Comparison of ENCODE assay signal across 22 cellular contexts in the genomic region with DNA sequence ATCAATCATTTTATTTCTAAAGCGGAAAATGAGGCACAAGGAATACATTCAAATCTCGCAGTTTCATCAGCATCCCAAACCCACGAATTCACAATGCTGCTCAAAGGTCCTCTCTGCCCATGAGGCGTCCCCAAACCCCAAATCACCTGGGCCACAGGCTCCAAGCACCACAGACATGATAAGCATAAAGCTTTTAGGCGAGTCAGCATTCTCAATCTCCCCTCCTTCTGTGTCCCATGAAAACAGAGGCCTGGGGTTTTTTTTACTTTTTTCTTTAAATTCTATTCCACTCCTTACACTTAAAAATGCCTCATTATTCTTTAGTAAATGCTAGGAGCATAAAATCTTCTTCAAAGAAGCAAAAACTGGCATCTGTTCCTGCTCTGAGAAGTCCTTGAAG. TPM values are rescaled to one million over a fixed set of nuclear protein-coding genes. Genes with fewer than 3 reads are reported as not detected.
A peak's percentile ranks its signal among the peaks of the same experiment; 100 is the strongest.
DNase-seq lines count a peak whose midpoint lies in the region; ATAC-seq and TF ChIP-seq lines count a peak whose summit lies in the region.
"Had no signal": no experiment of that assay in that cellular context is flagged by ENCODE, and none has a peak within 500 bp of the region (broad histone marks: within the 10 kb centered on the region; RNA-seq: fewer than 3 reads in every experiment).

No MANE protein-coding gene starts in this region.

- DNase-seq in activated naive CD4-positive, alpha-beta T cell treated with anti-CD3 and anti-CD28 coated beads, Interleukin-2, amount 10 ng/mL, durations not matched to agents 7 days and 5 days = no peak
- DNase-seq in activated naive CD4-positive, alpha-beta T cell treated with Interleukin-2 at 50 U/mL for 16 hours = no peak
- DNase-seq in activated naive CD8-positive, alpha-beta T cell treated with anti-CD3 and anti-CD28 coated beads, Interleukin-2, amount 10 ng/mL, durations not matched to agents 7 days and 5 days = no peak
- DNase-seq in stimulated activated effector memory CD8-positive, alpha-beta T cell treated with anti-CD3 and anti-CD28 coated beads, Interleukin-12 subunit alpha, Interleukin-12 subunit beta, amount 100 ng/mL, for 72 hours (ENCODE audit: low spot score in 2 of 2) = no peak
- DNase-seq in NCI-H187 (lab: John Stamatoyannopoulos, UW) (no peak), NCI-H524 treated with DMSO at 0.1 percent for 48 hours (lab: John Stamatoyannopoulos, UW) (no peak)
- DNase-seq: adrenal gland; GF-D8; H7; IMR-90; NCI-H1092; NCI-H2107; NCI-H774; ovary; PC-3; stimulated activated CD4-positive, alpha-beta T cell treated with anti-CD3 and anti-CD28 coated beads, Interleukin-4, amount 100 ng/mL, for 1 hour had no signal

- peaks cover 45% of the 10 kb centered on the region for H3K36me3 Mint-ChIP-seq in activated naive CD4-positive, alpha-beta T cell treated with anti-CD3 and anti-CD28 coated beads, Interleukin-2, amount 10 ng/mL, durations not matched to agents 7 days and 5 days
- peaks cover 10% of the 10 kb centered on the region for H3K36me3 Mint-ChIP-seq in activated naive CD8-positive, alpha-beta T cell treated with anti-CD3 and anti-CD28 coated beads, Interleukin-2, amount 10 ng/mL, durations not matched to agents 7 days and 5 days
- H3K36me3 Mint-ChIP-seq in stimulated activated effector memory CD8-positive, alpha-beta T cell treated with anti-CD3 and anti-CD28 coated beads, Interleukin-12 subunit alpha, Interleukin-12 subunit beta, amount 100 ng/mL, for 72 hours = peaks cover 68% of the 10 kb centered on the region

- no peaks in the 10 kb centered on the region for H3K9me3 Mint-ChIP-seq in activated naive CD4-positive, alpha-beta T cell treated with anti-CD3 and anti-CD28 coated beads, Interleukin-2, amount 10 ng/mL, durations not matched to agents 7 days and 5 days
- no peaks in the 10 kb centered on the region for H3K9me3 Mint-ChIP-seq in activated naive CD8-positive, alpha-beta T cell treated with anti-CD3 and anti-CD28 coated beads, Interleukin-2, amount 10 ng/mL, durations not matched to agents 7 days and 5 days
- no peaks in the 10 kb centered on the region for H3K9me3 Mint-ChIP-seq in stimulated activated effector memory CD8-positive, alpha-beta T cell treated with anti-CD3 and anti-CD28 coated beads, Interleukin-12 subunit alpha, Interleukin-12 subunit beta, amount 100 ng/mL, for 72 hours

- no peaks in the 10 kb centered on the region for H3K27me3 ChIP-seq in Loucy (ENCODE audit: insufficient read depth, low read length, poor library complexity, severe bottlenecking)
- H3K27me3 ChIP-seq: adrenal gland, cardiac muscle cell, ovary, SJSA1 had no signal

- H3K4me3 ChIP-seq in Loucy (ENCODE audit: low read length, poor library complexity, severe bottlenecking) = peak overlapping the region; percentile 59
- H3K4me3 ChIP-seq: adrenal gland, cardiac muscle cell, ovary, SJSA1, skin epidermis, thoracic aorta had no signal

- peak overlapping the region; percentile 86 for H3K4me2 ChIP-seq in Loucy (ENCODE audit: low read depth, low read length, poor library complexity, severe bottlenecking)

- TF ChIP-seq CTCF in Loucy (conservative IDR thresholded peaks at IDR 0.05; ENCODE audit: low read length) = no peak

- peaks cover 95% of the 10 kb centered on the region for H3K79me2 ChIP-seq in Loucy (ENCODE audit: insufficient read depth, low read length)

- H3F3A ChIP-seq in Loucy (ENCODE audit: low read depth) = peaks cover 10% of the 10 kb centered on the region

- H3K4me1 Mint-ChIP-seq in activated naive CD4-positive, alpha-beta T cell treated with anti-CD3 and anti-CD28 coated beads, Interleukin-2, amount 10 ng/mL, durations not matched to agents 7 days and 5 days = peaks cover 91% of the 10 kb centered on the region
- H3K4me1 Mint-ChIP-seq in activated naive CD8-positive, alpha-beta T cell treated with anti-CD3 and anti-CD28 coated beads, Interleukin-2, amount 10 ng/mL, durations not matched to agents 7 days and 5 days = peaks cover 71% of the 10 kb centered on the region
- H3K4me1 Mint-ChIP-seq in stimulated activated effector memory CD8-positive, alpha-beta T cell treated with anti-CD3 and anti-CD28 coated beads, Interleukin-12 subunit alpha, Interleukin-12 subunit beta, amount 100 ng/mL, for 72 hours = peaks cover 94% of the 10 kb centered on the region

- peaks cover 48% of the 10 kb centered on the region for H4K20me1 ChIP-seq in Loucy (ENCODE audit: insufficient read depth, low read length, poor library complexity, severe bottlenecking)

- H3K27me3 Mint-ChIP-seq in activated naive CD4-positive, alpha-beta T cell treated with anti-CD3 and anti-CD28 coated beads, Interleukin-2, amount 10 ng/mL, durations not matched to agents 7 days and 5 days = no peaks in the 10 kb centered on the region
- no peaks in the 10 kb centered on the region for H3K27me3 Mint-ChIP-seq in activated naive CD8-positive, alpha-beta T cell treated with anti-CD3 and anti-CD28 coated beads, Interleukin-2, amount 10 ng/mL, durations not matched to agents 7 days and 5 days

- H3K4me1 ChIP-seq in Loucy (ENCODE audit: insufficient read depth, low read length, poor library complexity, severe bottlenecking) = peaks cover 84% of the 10 kb centered on the region

- POLR2A ChIA-PET in activated naive CD8-positive, alpha-beta T cell treated with anti-CD3 and anti-CD28 coated beads, Interleukin-2, amount 10 ng/mL, durations not matched to agents 7 days and 5 days (lab: Charles Lee) = interaction anchor here (1.2 to 3.0 kb wide), 2 partner anchors 9 to 17 kb away, joined by 3 to 21 read pairs; no protein-coding TSS in a partner anchor

- peak overlapping the region; percentile 89 for H3K27ac Mint-ChIP-seq in activated naive CD4-positive, alpha-beta T cell treated with anti-CD3 and anti-CD28 coated beads, Interleukin-2, amount 10 ng/mL, durations not matched to agents 7 days and 5 days
- peak overlapping the region; percentile 87 for H3K27ac Mint-ChIP-seq in activated naive CD8-positive, alpha-beta T cell treated with anti-CD3 and anti-CD28 coated beads, Interleukin-2, amount 10 ng/mL, durations not matched to agents 7 days and 5 days
- peak overlapping the region; percentile 91 for H3K27ac Mint-ChIP-seq in stimulated activated effector memory CD8-positive, alpha-beta T cell treated with anti-CD3 and anti-CD28 coated beads, Interleukin-12 subunit alpha, Interleukin-12 subunit beta, amount 100 ng/mL, for 72 hours

- peak overlapping the region; percentile 19 for H3K4me3 Mint-ChIP-seq in activated naive CD4-positive, alpha-beta T cell treated with anti-CD3 and anti-CD28 coated beads, Interleukin-2, amount 10 ng/mL, durations not matched to agents 7 days and 5 days
- H3K4me3 Mint-ChIP-seq in activated naive CD8-positive, alpha-beta T cell treated with anti-CD3 and anti-CD28 coated beads, Interleukin-2, amount 10 ng/mL, durations not matched to agents 7 days and 5 days = peak overlapping the region; percentile 76
- peak overlapping the region; percentile 59 for H3K4me3 Mint-ChIP-seq in stimulated activated effector memory CD8-positive, alpha-beta T cell treated with anti-CD3 and anti-CD28 coated beads, Interleukin-12 subunit alpha, Interleukin-12 subunit beta, amount 100 ng/mL, for 72 hours

- H3K9me2 ChIP-seq in Loucy (replicated peaks; ENCODE audit: low read depth, low read length) = no peaks in the 10 kb centered on the region

- H3K9me3 ChIP-seq in Loucy (ENCODE audit: insufficient read depth, low read depth, low read length) = no peaks in the 10 kb centered on the region
- H3K9me3 ChIP-seq: adrenal gland, ovary, SJSA1, thoracic aorta had no signal

- no peaks in the 10 kb centered on the region for H3K36me3 ChIP-seq in Loucy (ENCODE audit: insufficient read depth, low read length)
- H3K36me3 ChIP-seq: adrenal gland, cardiac muscle cell, ovary, SJSA1, thoracic aorta had no signal

- peak overlapping the region; percentile 68 for H3K9ac ChIP-seq in Loucy (ENCODE audit: low read depth, low read length, poor library complexity, severe bottlenecking)

- CTCF ChIA-PET in activated naive CD4-positive, alpha-beta T cell treated with anti-CD3 and anti-CD28 coated beads, Interleukin-2, amount 10 ng/mL, durations not matched to agents 7 days and 5 days (lab: Charles Lee) = interaction anchor here (1.6 to 2.6 kb wide), 3 partner anchors 9 to 18 kb away, joined by 3 to 14 read pairs (median 11); no protein-coding TSS in a partner anchor

- no peak overlapping the region for H2AFZ ChIP-seq in Loucy (ENCODE audit: low read length)

- ATAC-seq in activated naive CD8-positive, alpha-beta T cell treated with anti-CD3 and anti-CD28 coated beads, Interleukin-2, amount 10 ng/mL, durations not matched to agents 7 days and 5 days (ENCODE audit: low read depth) = no peak
- ATAC-seq in stimulated activated effector memory CD8-positive, alpha-beta T cell treated with anti-CD3 and anti-CD28 coated beads, Interleukin-12 subunit alpha, Interleukin-12 subunit beta, amount 100 ng/mL, for 72 hours = no peak
- no peak for ATAC-seq in GM21723 (IDR thresholded peaks at IDR 0.05; ENCODE audit: unreplicated experiment)
- ATAC-seq: PC-3 had no signal

RNA-seq across cellular contexts. Expression of a gene that starts 55.0 kb away (rescaled TPM):
- total RNA-seq in activated naive CD8-positive, alpha-beta T cell treated with anti-CD3 and anti-CD28 coated beads, Interleukin-2, amount 10 ng/mL, durations not matched to agents 7 days and 5 days = 100 to 1,000 TPM; 180 to 200 TPM

Comparison
In these comparisons a context has a peak if more than half of its experiments do, and no peak if none do; other contexts are left out.
1. H3K4me3 Mint-ChIP-seq: peak in every context shown above with its lines; median percentile 76 in activated naive CD8-positive, alpha-beta T cell treated with anti-CD3 and anti-CD28 coated beads, Interleukin-2, amount 10 ng/mL, durations not matched to agents 7 days and 5 days; 59 in stimulated activated effector memory CD8-positive, alpha-beta T cell treated with anti-CD3 and anti-CD28 coated beads, Interleukin-12 subunit alpha, Interleukin-12 subunit beta, amount 100 ng/mL, for 72 hours; 19 in activated naive CD4-positive, alpha-beta T cell treated with anti-CD3 and anti-CD28 coated beads, Interleukin-2, amount 10 ng/mL, durations not matched to agents 7 days and 5 days.